Comparison of ENCODE assay signal across 16 cellular contexts in the genomic region with DNA sequence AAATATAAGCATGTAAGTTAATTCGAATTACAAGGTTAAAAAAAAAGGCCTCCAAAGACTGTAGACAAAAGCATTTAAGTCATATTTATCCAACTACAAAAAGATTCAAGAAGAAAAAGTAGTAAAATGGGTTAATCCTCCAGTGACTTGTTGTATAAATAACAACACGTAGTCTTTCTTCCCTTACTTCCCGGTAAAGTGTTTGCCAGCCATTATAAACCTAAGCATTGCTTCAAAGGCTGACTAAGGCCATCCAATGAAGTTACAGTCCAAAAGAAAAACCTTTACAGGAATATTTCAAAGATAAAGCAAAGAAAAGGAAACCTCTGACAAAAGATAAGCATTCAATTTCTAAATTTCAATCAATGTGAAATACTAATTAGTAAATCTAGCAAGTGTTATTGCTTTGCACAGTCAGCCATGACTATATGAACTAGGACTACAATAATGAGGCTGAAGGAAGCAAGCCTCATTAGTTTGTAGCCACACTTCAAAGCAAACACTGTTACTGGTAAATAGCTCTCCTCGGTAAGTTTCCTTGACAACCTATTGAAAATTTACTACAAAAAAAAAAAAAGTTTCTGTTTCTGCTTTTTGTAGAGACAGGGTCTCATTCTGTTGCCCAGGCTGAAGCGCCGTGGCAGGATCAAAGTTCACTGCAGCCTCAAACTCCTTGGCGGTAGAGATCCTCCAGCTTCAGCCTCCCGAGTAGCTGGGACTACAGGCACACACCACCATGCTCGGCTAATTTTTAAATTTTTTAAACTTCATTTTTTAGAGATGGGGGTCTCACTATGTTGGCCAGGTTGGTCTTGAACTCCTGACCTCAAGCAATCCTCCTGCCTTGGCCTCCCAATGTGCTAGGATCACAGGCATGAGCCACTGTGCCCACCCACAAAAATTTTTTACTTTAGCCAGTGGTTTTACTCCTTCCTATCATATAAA. TPM values are rescaled to one million over a fixed set of nuclear protein-coding genes. Genes with fewer than 3 reads are reported as not detected.
A peak's percentile ranks its signal among the peaks of the same experiment; 100 is the strongest.
DNase-seq lines count a peak whose midpoint lies in the region; ATAC-seq and TF ChIP-seq lines count a peak whose summit lies in the region.
"Had no signal": no experiment of that assay in that cellular context is flagged by ENCODE, and none has a peak within 500 bp of the region (broad histone marks: within the 10 kb centered on the region; RNA-seq: fewer than 3 reads in every experiment).

No MANE protein-coding gene starts in this region.

- no peaks in the 10 kb centered on the region for H3K36me3 ChIP-seq in neutrophil

- no peaks in the 10 kb centered on the region for H3K9me3 ChIP-seq in neutrophil

- no peak overlapping the region for H3K4me3 Mint-ChIP-seq in progenitor cell of endocrine pancreas (ENCODE audit: low read depth)
- H3K4me3 Mint-ChIP-seq: naive thymus-derived CD8-positive, alpha-beta T cell had no signal

- DNase-seq in GM12865 (ENCODE audit: low read depth) (peak; percentile 37), astrocyte of the hippocampus (ENCODE audit: low read depth, low spot score) (peak; percentile 44), NCI-H446 (lab: John Stamatoyannopoulos, UW) (no peak), progenitor cell of endocrine pancreas (ENCODE audit: low spot score, unreplicated experiment) (no peak), UCSD-AML1 (lab: John Stamatoyannopoulos, UW; ENCODE audit: unreplicated experiment) (no peak)
- DNase-seq: C1 segment of cervical spinal cord; DMS79 treated with DMSO at 0.1 percent for 48 hours; foreskin fibroblast; Kasumi-1; naive thymus-derived CD8-positive, alpha-beta T cell; NCI-H1694 treated with DMSO at 0.1 percent for 48 hours; NCI-H82 had no signal

- no peak overlapping the region for H3K4me3 ChIP-seq in GM12865 (ENCODE audit: low read depth, low read length)
- no peak overlapping the region for H3K4me3 ChIP-seq in neutrophil (ENCODE audit: low read depth in 1 of 2, low read length in 1 of 2)

- peak overlapping the region; percentile 12 for H3K27ac ChIP-seq in neutrophil
- H3K27ac ChIP-seq: VCaP had no signal

- TF ChIP-seq CTCF in GM12865 (IDR thresholded peaks at IDR 0.05; ENCODE audit: insufficient read depth, low read depth, low read length, missing control alignments) (no peak), neutrophil (IDR thresholded peaks at IDR 0.05) (no peak), progenitor cell of endocrine pancreas (IDR thresholded peaks at IDR 0.05; ENCODE audit: unreplicated experiment) (no peak)

- ATAC-seq in GM21619 (IDR thresholded peaks at IDR 0.05; ENCODE audit: unreplicated experiment) = peak; percentile 45
- ATAC-seq: naive thymus-derived CD8-positive, alpha-beta T cell had no signal

- no peak overlapping the region for H3K27ac Mint-ChIP-seq in progenitor cell of endocrine pancreas
- H3K27ac Mint-ChIP-seq: activated T-helper 2 cell treated with anti-CD3 and anti-CD28 coated beads, Interferon-gamma antibody, Interleukin-2, Interleukin-4, amounts not matched to agents 10 μg/mL and 5 μg/mL and 100 μg/mL, durations not matched to agents 14 hours and 24 hours and 36 hours had no signal

- no peaks in the 10 kb centered on the region for H3K9me3 Mint-ChIP-seq in progenitor cell of endocrine pancreas (ENCODE audit: low read depth)
- H3K9me3 Mint-ChIP-seq: activated T-helper 2 cell treated with anti-CD3 and anti-CD28 coated beads, Interferon-gamma antibody, Interleukin-2, Interleukin-4, amounts not matched to agents 10 μg/mL and 5 μg/mL and 100 μg/mL, durations not matched to agents 14 hours and 24 hours and 36 hours; naive thymus-derived CD8-positive, alpha-beta T cell had no signal

- H3K27me3 Mint-ChIP-seq in progenitor cell of endocrine pancreas = no peaks in the 10 kb centered on the region
- H3K27me3 Mint-ChIP-seq: naive thymus-derived CD8-positive, alpha-beta T cell had no signal

- H3K4me1 ChIP-seq in neutrophil (ENCODE audit: control insufficient read depth in 1 of 2, insufficient read depth in 1 of 2, low read depth in 1 of 2, low read length in 1 of 2) = peaks cover 26 to 48% of the 10 kb centered on the region in 2 experiments

- H3K27me3 ChIP-seq in neutrophil = no peaks in the 10 kb centered on the region

- peaks cover 13% of the 10 kb centered on the region for H3K4me1 Mint-ChIP-seq in progenitor cell of endocrine pancreas (ENCODE audit: low read depth)

- peaks cover 2% of the 10 kb centered on the region for H3K36me3 Mint-ChIP-seq in progenitor cell of endocrine pancreas (ENCODE audit: insufficient read depth)

RNA-seq across cellular contexts. Expression of gene NUDT3, which starts 46.0 kb away (rescaled TPM):
- 20.6 and 23.4 TPM in 2 replicates for total RNA-seq in progenitor cell of endocrine pancreas

Comparison
In these comparisons a context has a peak if more than half of its experiments do, and no peak if none do; other contexts are left out.
1. DNase-seq: peak in GM12865 (single experiment) and astrocyte of the hippocampus (single experiment); none in NCI-H446 (0 of 2), progenitor cell of endocrine pancreas (single experiment) and UCSD-AML1 (single experiment).